ENCODE assay signal across 9 cellular contexts in the genomic region with DNA sequence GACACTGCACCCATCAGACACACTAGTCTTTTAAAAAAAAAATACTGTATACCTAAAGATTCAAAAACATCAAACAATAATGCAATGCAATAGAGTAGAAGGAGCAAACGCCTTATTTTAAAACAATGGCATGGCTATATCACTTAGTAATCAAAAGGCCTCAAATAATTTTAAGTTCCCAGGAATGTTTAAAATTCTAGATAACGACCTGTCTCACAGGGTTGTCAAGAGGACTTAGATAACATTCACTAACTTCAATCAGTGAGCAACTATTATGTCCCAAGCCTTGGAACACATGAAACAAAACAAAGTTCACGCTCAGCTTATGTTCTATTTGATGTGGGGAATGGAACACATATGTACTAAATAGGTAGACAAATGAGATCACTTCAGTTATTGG.
"Had no signal": no experiment of that assay in that cellular context is flagged by ENCODE, and none has a peak within 500 bp of the region (broad histone marks: within the 10 kb centered on the region; RNA-seq: fewer than 3 reads in every experiment).

No MANE protein-coding gene starts in this region.

- ATAC-seq: HCT116, HepG2 had no signal

- H2AFZ ChIP-seq: GM23248 had no signal

- H3K9ac ChIP-seq: GM23248 had no signal

- H3K27ac ChIP-seq: GM23248, HL-60 had no signal

- H3K36me3 ChIP-seq: HAP-1 had no signal

- FAIRE-seq: HepG2 had no signal

- H3K9me3 ChIP-seq: HAP-1 had no signal

- DNase-seq: GM23248, GOT3, H7, HFFc6, KG1 had no signal

- H3K4me3 ChIP-seq: GM23248, HAP-1 had no signal
